In genomic region chr19:4267101-4267900, GRCh38 we compare ENCODE assay signal across 1 cellular context.
TF ChIP-seq lines count a peak whose summit lies in the region.

No MANE protein-coding gene starts in this region.

TF ChIP-seq in K562, 482 proteins besides CTCF, POLR2A, EP300 and RAD21 (continues in another document):
- TF ChIP-seq NFIC (IDR thresholded peaks at IDR 0.05) (peak; percentile 79), JUND (IDR thresholded peaks at IDR 0.05; ENCODE audit: borderline replicate concordance, low read depth, low read length) (0 out of 2 replicates have a peak, but pooled peaks have one; percentile 37), JUND (tag; IDR thresholded peaks at IDR 0.05; ENCODE audit: borderline replicate concordance, low read depth, low read length) (no peak), CBFA2T3 (IDR thresholded peaks at IDR 0.05) (no peak), CBFA2T2 (conservative IDR thresholded peaks at IDR 0.05) (no peak), KDM1A (IDR thresholded peaks at IDR 0.05) (0 out of 4 replicates have a peak, but pooled peaks have one; percentile 9 to 64), ZNF707 (CRISPR knock-in tag; conservative IDR thresholded peaks at IDR 0.05) (no peak), ZNF384 (IDR thresholded peaks at IDR 0.05; ENCODE audit: low read depth, low read length) (peak; percentile 29; the same call in 1 of the 2 replicates), ZBTB26 (CRISPR knock-in tag; IDR thresholded peaks at IDR 0.05) (peak; percentile 76; the same call in 1 of the 2 replicates), ELF4 (CRISPR knock-in tag; IDR thresholded peaks at IDR 0.05) (peak; percentile 63; the same call in 1 of the 2 replicates), ZNF436 (CRISPR knock-in tag; IDR thresholded peaks at IDR 0.05) (peak; percentile 73; the same call in 1 of the 2 replicates), NFXL1 (CRISPR knock-in tag; IDR thresholded peaks at IDR 0.05) (no peak), ID3 (CRISPR knock-in tag; IDR thresholded peaks at IDR 0.05) (no peak), ID3 (tag; IDR thresholded peaks at IDR 0.05) (0 out of 2 replicates have a peak, but pooled peaks have one; percentile 29), CC2D1A (IDR thresholded peaks at IDR 0.05) (peak; percentile 85), KLF1 (tag; IDR thresholded peaks at IDR 0.05) (no peak), POLR2G (IDR thresholded peaks at IDR 0.05; ENCODE audit: low read depth, low read length) (peak; percentile 44), THRB (CRISPR knock-in tag; conservative IDR thresholded peaks at IDR 0.05) (peak; percentile 75; the same call in 1 of the 2 replicates), TFAP4 (CRISPR knock-in tag; IDR thresholded peaks at IDR 0.05; ENCODE audit: borderline replicate concordance) (peak; percentile 29; the same call in 1 of the 2 replicates), EHMT2 (IDR thresholded peaks at IDR 0.05) (0 out of 2 replicates have a peak, but pooled peaks have one; percentile 45), ZBTB33 (CRISPR knock-in tag; IDR thresholded peaks at IDR 0.05) (peak; percentile 43; the same call in 1 of the 2 replicates), ZC3H8 (IDR thresholded peaks at IDR 0.05) (no peak), HLTF (IDR thresholded peaks at IDR 0.05) (peak; percentile 81), LARP7 (IDR thresholded peaks at IDR 0.05) (0 out of 2 replicates have a peak, but pooled peaks have one; percentile 39), PYGO2 (tag; IDR thresholded peaks at IDR 0.05) (no peak), HCFC1 (IDR thresholded peaks at IDR 0.05; ENCODE audit: low read depth, low read length) (no peak), SMARCA5 (IDR thresholded peaks at IDR 0.05) (peak; percentile 98), MTA3 (IDR thresholded peaks at IDR 0.05; ENCODE audit: borderline replicate concordance) (0 out of 2 replicates have a peak, but pooled peaks have one; percentile 18), PHB2 (IDR thresholded peaks at IDR 0.05; ENCODE audit: low read depth) (peak; percentile 25; the same call in 1 of the 2 replicates), OTX1 (CRISPR knock-in tag; IDR thresholded peaks at IDR 0.05) (0 out of 2 replicates have a peak, but pooled peaks have one; percentile 71), MYC (IDR thresholded peaks at IDR 0.05; ENCODE audit: low read depth, low read length) (no peak), MYC (CRISPR knock-in tag; IDR thresholded peaks at IDR 0.05; ENCODE audit: borderline replicate concordance, low read depth) (peak; percentile 50; the same call in 1 of the 2 replicates), BRD9 (IDR thresholded peaks at IDR 0.05; ENCODE audit: low read depth, partially characterized antibody) (peak; percentile 55), FOXA3 (CRISPR knock-in tag; conservative IDR thresholded peaks at IDR 0.05 in 1 of 2, IDR thresholded peaks at IDR 0.05 in 1 of 2) (no peak), ARHGAP35 (IDR thresholded peaks at IDR 0.05; ENCODE audit: partially characterized antibody) (no peak), RCOR1 (IDR thresholded peaks at IDR 0.05; ENCODE audit: borderline replicate concordance in 1 of 2, low read depth in 2 of 2, low read length in 2 of 2) (0 out of 4 replicates have a peak, but pooled peaks of 1 of the 2 experiments have one; percentile 24), SMAD3 (CRISPR knock-in tag; conservative IDR thresholded peaks at IDR 0.05) (no peak), ZFP36 (IDR thresholded peaks at IDR 0.05; ENCODE audit: low read depth, low read length, partially characterized antibody) (peak; percentile 98), PTBP1 (IDR thresholded peaks at IDR 0.05; ENCODE audit: low read depth, low read length) (0 out of 2 replicates have a peak, but pooled peaks have one; percentile 77), HSF4 (CRISPR knock-in tag; IDR thresholded peaks at IDR 0.05; ENCODE audit: borderline replicate concordance) (no peak), STAG1 (CRISPR knock-in tag; IDR thresholded peaks at IDR 0.05; ENCODE audit: borderline replicate concordance) (peak; percentile 64; the same call in 1 of the 2 replicates), GABPB1 (CRISPR knock-in tag; IDR thresholded peaks at IDR 0.05) (peak; percentile 11; the same call in 1 of the 2 replicates)
- TF ChIP-seq, protein P1, sequence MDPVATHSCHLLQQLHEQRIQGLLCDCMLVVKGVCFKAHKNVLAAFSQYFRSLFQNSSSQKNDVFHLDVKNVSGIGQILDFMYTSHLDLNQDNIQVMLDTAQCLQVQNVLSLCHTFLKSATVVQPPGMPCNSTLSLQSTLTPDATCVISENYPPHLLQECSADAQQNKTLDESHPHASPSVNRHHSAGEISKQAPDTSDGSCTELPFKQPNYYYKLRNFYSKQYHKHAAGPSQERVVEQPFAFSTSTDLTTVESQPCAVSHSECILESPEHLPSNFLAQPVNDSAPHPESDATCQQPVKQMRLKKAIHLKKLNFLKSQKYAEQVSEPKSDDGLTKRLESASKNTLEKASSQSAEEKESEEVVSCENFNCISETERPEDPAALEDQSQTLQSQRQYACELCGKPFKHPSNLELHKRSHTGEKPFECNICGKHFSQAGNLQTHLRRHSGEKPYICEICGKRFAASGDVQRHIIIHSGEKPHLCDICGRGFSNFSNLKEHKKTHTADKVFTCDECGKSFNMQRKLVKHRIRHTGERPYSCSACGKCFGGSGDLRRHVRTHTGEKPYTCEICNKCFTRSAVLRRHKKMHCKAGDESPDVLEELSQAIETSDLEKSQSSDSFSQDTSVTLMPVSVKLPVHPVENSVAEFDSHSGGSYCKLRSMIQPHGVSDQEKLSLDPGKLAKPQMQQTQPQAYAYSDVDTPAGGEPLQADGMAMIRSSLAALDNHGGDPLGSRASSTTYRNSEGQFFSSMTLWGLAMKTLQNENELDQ (CRISPR knock-in tag; IDR thresholded peaks at IDR 0.05; ENCODE audit: borderline replicate concordance), result no peak
- TF ChIP-seq, protein P2, sequence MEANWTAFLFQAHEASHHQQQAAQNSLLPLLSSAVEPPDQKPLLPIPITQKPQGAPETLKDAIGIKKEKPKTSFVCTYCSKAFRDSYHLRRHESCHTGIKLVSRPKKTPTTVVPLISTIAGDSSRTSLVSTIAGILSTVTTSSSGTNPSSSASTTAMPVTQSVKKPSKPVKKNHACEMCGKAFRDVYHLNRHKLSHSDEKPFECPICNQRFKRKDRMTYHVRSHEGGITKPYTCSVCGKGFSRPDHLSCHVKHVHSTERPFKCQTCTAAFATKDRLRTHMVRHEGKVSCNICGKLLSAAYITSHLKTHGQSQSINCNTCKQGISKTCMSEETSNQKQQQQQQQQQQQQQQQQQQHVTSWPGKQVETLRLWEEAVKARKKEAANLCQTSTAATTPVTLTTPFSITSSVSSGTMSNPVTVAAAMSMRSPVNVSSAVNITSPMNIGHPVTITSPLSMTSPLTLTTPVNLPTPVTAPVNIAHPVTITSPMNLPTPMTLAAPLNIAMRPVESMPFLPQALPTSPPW (CRISPR knock-in tag; IDR thresholded peaks at IDR 0.05), result peak; percentile 42
- TF ChIP-seq, protein P3, sequence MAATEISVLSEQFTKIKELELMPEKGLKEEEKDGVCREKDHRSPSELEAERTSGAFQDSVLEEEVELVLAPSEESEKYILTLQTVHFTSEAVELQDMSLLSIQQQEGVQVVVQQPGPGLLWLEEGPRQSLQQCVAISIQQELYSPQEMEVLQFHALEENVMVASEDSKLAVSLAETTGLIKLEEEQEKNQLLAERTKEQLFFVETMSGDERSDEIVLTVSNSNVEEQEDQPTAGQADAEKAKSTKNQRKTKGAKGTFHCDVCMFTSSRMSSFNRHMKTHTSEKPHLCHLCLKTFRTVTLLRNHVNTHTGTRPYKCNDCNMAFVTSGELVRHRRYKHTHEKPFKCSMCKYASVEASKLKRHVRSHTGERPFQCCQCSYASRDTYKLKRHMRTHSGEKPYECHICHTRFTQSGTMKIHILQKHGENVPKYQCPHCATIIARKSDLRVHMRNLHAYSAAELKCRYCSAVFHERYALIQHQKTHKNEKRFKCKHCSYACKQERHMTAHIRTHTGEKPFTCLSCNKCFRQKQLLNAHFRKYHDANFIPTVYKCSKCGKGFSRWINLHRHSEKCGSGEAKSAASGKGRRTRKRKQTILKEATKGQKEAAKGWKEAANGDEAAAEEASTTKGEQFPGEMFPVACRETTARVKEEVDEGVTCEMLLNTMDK (IDR thresholded peaks at IDR 0.05; ENCODE audit: borderline replicate concordance, insufficient read depth, low read depth, low read length, poor library complexity, severe bottlenecking), result peak; percentile 42
- TF ChIP-seq, protein P4, sequence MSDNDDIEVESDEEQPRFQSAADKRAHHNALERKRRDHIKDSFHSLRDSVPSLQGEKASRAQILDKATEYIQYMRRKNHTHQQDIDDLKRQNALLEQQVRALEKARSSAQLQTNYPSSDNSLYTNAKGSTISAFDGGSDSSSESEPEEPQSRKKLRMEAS (CRISPR knock-in tag; IDR thresholded peaks at IDR 0.05), result 0 out of 2 replicates have a peak, but pooled peaks have one; percentile 10
- TF ChIP-seq, protein P5, sequence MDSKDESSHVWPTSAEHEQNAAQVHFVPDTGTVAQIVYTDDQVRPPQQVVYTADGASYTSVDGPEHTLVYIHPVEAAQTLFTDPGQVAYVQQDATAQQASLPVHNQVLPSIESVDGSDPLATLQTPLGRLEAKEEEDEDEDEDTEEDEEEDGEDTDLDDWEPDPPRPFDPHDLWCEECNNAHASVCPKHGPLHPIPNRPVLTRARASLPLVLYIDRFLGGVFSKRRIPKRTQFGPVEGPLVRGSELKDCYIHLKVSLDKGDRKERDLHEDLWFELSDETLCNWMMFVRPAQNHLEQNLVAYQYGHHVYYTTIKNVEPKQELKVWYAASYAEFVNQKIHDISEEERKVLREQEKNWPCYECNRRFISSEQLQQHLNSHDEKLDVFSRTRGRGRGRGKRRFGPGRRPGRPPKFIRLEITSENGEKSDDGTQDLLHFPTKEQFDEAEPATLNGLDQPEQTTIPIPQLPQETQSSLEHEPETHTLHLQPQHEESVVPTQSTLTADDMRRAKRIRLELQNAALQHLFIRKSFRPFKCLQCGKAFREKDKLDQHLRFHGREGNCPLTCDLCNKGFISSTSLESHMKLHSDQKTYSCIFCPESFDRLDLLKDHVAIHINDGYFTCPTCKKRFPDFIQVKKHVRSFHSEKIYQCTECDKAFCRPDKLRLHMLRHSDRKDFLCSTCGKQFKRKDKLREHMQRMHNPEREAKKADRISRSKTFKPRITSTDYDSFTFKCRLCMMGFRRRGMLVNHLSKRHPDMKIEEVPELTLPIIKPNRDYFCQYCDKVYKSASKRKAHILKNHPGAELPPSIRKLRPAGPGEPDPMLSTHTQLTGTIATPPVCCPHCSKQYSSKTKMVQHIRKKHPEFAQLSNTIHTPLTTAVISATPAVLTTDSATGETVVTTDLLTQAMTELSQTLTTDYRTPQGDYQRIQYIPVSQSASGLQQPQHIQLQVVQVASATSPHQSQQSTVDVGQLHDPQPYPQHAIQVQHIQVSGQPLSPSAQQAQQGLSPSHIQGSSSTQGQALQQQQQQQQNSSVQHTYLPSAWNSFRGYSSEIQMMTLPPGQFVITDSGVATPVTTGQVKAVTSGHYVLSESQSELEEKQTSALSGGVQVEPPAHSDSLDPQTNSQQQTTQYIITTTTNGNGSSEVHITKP (IDR thresholded peaks at IDR 0.05; ENCODE audit: partially characterized antibody), result peak; percentile 73
- TF ChIP-seq, protein P6, sequence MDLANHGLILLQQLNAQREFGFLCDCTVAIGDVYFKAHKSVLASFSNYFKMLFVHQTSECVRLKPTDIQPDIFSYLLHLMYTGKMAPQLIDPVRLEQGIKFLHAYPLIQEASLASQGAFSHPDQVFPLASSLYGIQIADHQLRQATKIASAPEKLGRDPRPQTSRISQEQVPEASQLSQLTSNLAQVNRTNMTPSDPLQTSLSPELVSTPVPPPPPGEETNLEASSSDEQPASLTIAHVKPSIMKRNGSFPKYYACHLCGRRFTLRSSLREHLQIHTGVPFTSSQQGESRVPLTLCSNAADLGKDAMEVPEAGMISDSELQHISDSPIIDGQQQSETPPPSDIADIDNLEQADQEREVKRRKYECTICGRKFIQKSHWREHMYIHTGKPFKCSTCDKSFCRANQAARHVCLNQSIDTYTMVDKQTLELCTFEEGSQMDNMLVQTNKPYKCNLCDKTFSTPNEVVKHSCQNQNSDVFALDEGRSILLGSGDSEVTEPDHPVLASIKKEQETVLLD (IDR thresholded peaks at IDR 0.05), result 0 out of 2 replicates have a peak, but pooled peaks have one; percentile 22
